ENCODE assay signal across 17 cellular contexts in the genomic region with DNA sequence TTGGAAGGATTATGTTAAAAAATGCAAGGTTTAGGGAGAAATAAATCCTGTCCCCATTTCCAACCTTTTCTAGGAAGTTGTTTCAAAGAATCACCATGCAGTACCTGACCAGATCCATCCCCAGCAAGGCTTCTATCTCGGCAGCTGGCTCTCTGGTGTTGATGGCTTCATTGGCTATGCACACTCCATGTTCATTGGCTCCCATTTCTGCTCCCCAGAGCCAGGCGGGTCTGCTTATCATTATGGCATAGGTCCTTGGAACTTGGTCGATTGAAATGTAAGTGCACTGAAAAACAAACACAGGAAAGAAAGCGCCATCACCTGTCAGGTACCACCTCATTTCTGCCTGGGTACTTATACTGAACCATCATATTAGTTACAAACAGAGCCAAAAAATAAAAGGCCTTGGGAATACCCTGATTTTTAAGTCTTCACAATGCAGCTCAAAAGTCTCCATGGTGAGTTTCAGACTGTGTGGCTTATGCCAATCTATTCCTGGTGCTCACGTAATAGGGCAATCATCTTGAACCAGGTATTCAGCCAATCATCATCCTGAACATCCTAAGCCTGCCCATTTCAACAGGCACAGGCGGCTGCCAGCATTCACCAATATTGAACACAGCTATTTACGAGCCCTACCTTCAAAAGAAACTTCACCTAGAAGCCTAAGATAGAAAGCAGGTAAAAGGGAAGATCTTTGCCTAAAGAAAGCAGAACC.
"Had no signal": no experiment of that assay in that cellular context is flagged by ENCODE, and none has a peak within 500 bp of the region (broad histone marks: within the 10 kb centered on the region; RNA-seq: fewer than 3 reads in every experiment).

No MANE protein-coding gene starts in this region.

- H3K27ac ChIP-seq: brain microvascular endothelial cell, parathyroid adenoma had no signal

- H3K4me1 ChIP-seq: parathyroid adenoma had no signal

- DNase-seq: activated CD4-positive, CD25-positive, alpha-beta regulatory T cell treated with anti-CD3 and anti-CD28 coated beads, Interleukin-2, amount 50 U/mL, for 72 hours; activated effector memory CD4-positive, alpha-beta T cell treated with Interleukin-2 at 50 U/mL for 16 hours; activated T-cell treated with anti-CD3 and anti-CD28 coated beads, Interleukin-2, amount 50 U/mL, for 24 hours; amygdala; brain microvascular endothelial cell; endodermal cell; islet precursor cell; stimulated activated CD4-positive, alpha-beta T cell treated with anti-CD3 and anti-CD28 coated beads, Interleukin-4, amount 100 ng/mL, for 1 hour; stimulated activated naive CD4-positive, alpha-beta T cell treated with Interleukin-2 at 50 U/mL for 16 hours; T1000; trophoblast cell had no signal

- ATAC-seq: left lobe of liver had no signal

- H3K27me3 Mint-ChIP-seq: naive B cell had no signal

- FAIRE-seq: frontal cortex had no signal

- H3K9ac ChIP-seq: parathyroid adenoma had no signal

- H3K9me3 Mint-ChIP-seq: activated naive CD4-positive, alpha-beta T cell treated with anti-CD3 and anti-CD28 coated beads, Interleukin-2, amount 50 U/mL, for 72 hours; activated T-cell treated with anti-CD3 and anti-CD28 coated beads, Interleukin-2, amount 50 U/mL, for 24 hours; endodermal cell had no signal

- H3K27me3 ChIP-seq: brain microvascular endothelial cell, neutrophil had no signal

- H3K9me3 ChIP-seq: neutrophil had no signal

- H3K36me3 ChIP-seq: neutrophil had no signal

- H3K4me3 Mint-ChIP-seq: activated T-cell treated with anti-CD3 and anti-CD28 coated beads, Interleukin-2, amount 50 U/mL, for 24 hours; endodermal cell had no signal

- H2AFZ ChIP-seq: parathyroid adenoma had no signal
